Comparison of ENCODE assay signal across 13 cellular contexts in the genomic region with DNA sequence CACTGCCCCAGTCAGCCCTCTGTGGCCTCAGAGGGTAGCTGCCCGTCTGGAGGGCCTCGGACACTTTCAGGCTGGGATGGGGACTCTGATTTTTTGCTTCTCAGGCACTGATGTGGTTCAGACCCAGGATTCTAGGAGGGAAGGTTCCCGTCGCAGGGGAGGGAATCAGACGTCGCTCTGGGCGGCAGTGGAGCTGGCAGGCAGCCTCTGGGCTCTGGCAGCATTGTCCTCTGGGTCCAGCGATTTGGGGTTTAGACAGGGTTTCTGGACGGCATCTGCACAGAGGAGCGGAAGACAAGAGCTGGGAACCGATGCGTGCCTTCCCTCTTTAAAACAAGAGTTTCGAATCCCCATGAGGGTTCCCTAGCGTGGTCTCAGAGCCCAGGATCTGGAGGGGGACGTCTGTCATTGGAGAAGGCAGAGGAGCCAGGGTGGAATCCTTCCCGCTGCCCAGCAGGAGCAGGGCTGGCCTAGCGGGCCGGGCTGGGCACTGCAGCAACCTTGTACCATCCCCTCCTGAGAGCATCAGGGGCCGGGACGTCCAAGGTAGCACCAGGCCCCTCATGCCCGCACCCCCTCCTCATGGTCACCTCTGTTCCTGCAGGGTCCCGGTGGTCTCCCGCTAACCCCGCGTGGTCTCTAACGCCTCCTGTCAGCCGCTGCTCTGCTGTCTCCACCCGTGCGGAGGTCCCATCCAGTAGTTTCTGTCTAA.
DNase-seq lines count a peak whose midpoint lies in the region; ATAC-seq and TF ChIP-seq lines count a peak whose summit lies in the region.
"Had no signal": no experiment of that assay in that cellular context is flagged by ENCODE, and none has a peak within 500 bp of the region (broad histone marks: within the 10 kb centered on the region; RNA-seq: fewer than 3 reads in every experiment).

No MANE protein-coding gene starts in this region.

- no peaks in the 10 kb centered on the region for H3K27me3 ChIP-seq in PC-9 (ENCODE audit: insufficient read depth, low read depth)
- H3K27me3 ChIP-seq in dorsolateral prefrontal cortex: no peaks in the 10 kb centered on the region
- no peaks in the 10 kb centered on the region for H3K27me3 ChIP-seq in upper lobe of right lung

- peaks cover 35% of the 10 kb centered on the region; the same call in 1 of the 2 replicates for H3K79me2 ChIP-seq in PC-9 (ENCODE audit: low read depth)

- H3K36me3 ChIP-seq in PC-9 (ENCODE audit: low read depth): 0 out of 2 replicates have a peak, but pooled peaks cover 4% of the 10 kb centered on the region
- H3K36me3 ChIP-seq in upper lobe of right lung: no peaks in the 10 kb centered on the region

- H3K27ac Mint-ChIP-seq in nephron progenitor cell: peak overlapping the region; percentile 23

- H3K36me3 Mint-ChIP-seq in nephron progenitor cell (ENCODE audit: low read depth): peaks cover 36% of the 10 kb centered on the region
- H3K36me3 Mint-ChIP-seq: CD14-positive monocyte had no signal

- no peak overlapping the region for H2AFZ ChIP-seq in PC-9

- peak; percentile 7 for ATAC-seq in upper lobe of right lung
- ATAC-seq in HG02973 (IDR thresholded peaks at IDR 0.05; ENCODE audit: unreplicated experiment): no peak
- ATAC-seq: Right ventricle myocardium inferior had no signal

- H3K27ac ChIP-seq in PC-9 (0 out of 2 replicates have a peak overlapping the region, but pooled peaks have one; percentile 2), dorsolateral prefrontal cortex (peak overlapping the region in 43 of 59 donors; percentile 4 to 72 (median 53)), upper lobe of right lung (no peak overlapping the region)

- H3K9me2 ChIP-seq in PC-9 (ENCODE audit: insufficient read depth): no peaks in the 10 kb centered on the region

- H3K4me1 ChIP-seq in PC-9 (replicated peaks; ENCODE audit: insufficient read depth) (no peaks in the 10 kb centered on the region), upper lobe of right lung (no peaks in the 10 kb centered on the region)

- H3K4me2 ChIP-seq in PC-9: no peak overlapping the region

- no peak for TF ChIP-seq CTCF in PC-9 (conservative IDR thresholded peaks at IDR 0.05)
- peak in 2 of 56 donors; percentile 8 to 25 for TF ChIP-seq CTCF in dorsolateral prefrontal cortex (IDR thresholded peaks at IDR 0.05 in 54 of 56, conservative IDR thresholded peaks at IDR 0.05 in 2 of 56; ENCODE audit: low read depth in 1 of 56, partially characterized antibody in 56 of 56)
- TF ChIP-seq CTCF in nephron progenitor cell (IDR thresholded peaks at IDR 0.05): no peak
- no peak for TF ChIP-seq CTCF in upper lobe of right lung (IDR thresholded peaks at IDR 0.05)

- CTCF ChIA-PET in PC-9 (lab: Charles Lee): interaction anchor here (1.3 kb wide), 1 partner anchor 145 kb away, joined by 7 read pairs; no protein-coding TSS in a partner anchor

- BruUV-seq in PC-9 (replicated peaks; lab: Mats Ljungman, UMichigan): no TSS peak

- intact Hi-C loops in PC-9 (cut with micrococcal nuclease; ENCODE audit: unreplicated experiment) (loop anchor here (2.0 to 10.0 kb wide), 4 partner anchors 69 to 1765 kb away; no protein-coding TSS in a partner anchor), dorsolateral prefrontal cortex (cut with DNase I) (loop anchor here in 1 of 2 donors (10.0 kb wide), 1 partner anchor 245 kb away; a partner anchor contains a TSS), upper lobe of right lung (cut with DNase I) (loop anchor here (10.0 kb wide), 1 partner anchor 135 kb away; no protein-coding TSS in a partner anchor)

- no peak overlapping the region for H3K4me3 ChIP-seq in PC-9
- no peak overlapping the region for H3K4me3 ChIP-seq in dorsolateral prefrontal cortex
- H3K4me3 ChIP-seq in upper lobe of right lung: no peak overlapping the region

- DNase-seq in PC-9 (no peak), dorsolateral prefrontal cortex (no peak), nephron progenitor cell (no peak), upper lobe of right lung (no peak), NCI-H1092 treated with DMSO at 0.1 percent for 48 hours (lab: John Stamatoyannopoulos, UW) (no peak)
- DNase-seq in effector CD4-positive, alpha-beta T cell: no peak
- DNase-seq: DND-41, NCI-H1694, NCI-H2227 treated with DMSO at 0.1 percent for 48 hours, NCI-H524 treated with DMSO at 0.1 percent for 48 hours had no signal

- POLR2A ChIA-PET in PC-9 (lab: Charles Lee; ENCODE audit: unreplicated experiment): no interaction called here

- H3K27me3 Mint-ChIP-seq in nephron progenitor cell (ENCODE audit: low read depth, poor library complexity): no peaks in the 10 kb centered on the region

- no peaks in the 10 kb centered on the region for H3K9me3 Mint-ChIP-seq in nephron progenitor cell
- H3K9me3 Mint-ChIP-seq: CD14-positive monocyte had no signal

- H3K9me3 ChIP-seq in PC-9 (ENCODE audit: insufficient read depth, low read depth): no peaks in the 10 kb centered on the region
- H3K9me3 ChIP-seq in upper lobe of right lung: no peaks in the 10 kb centered on the region

- H4K20me1 ChIP-seq in PC-9 (ENCODE audit: insufficient read depth): peaks cover 18% of the 10 kb centered on the region; the same call in 1 of the 2 replicates

- H3K4me1 Mint-ChIP-seq in nephron progenitor cell: peaks cover 25% of the 10 kb centered on the region
- H3K4me1 Mint-ChIP-seq: CD14-positive monocyte had no signal

- H3K4me3 Mint-ChIP-seq in nephron progenitor cell: no peak overlapping the region
- H3K4me3 Mint-ChIP-seq: CD14-positive monocyte had no signal

- H3F3A ChIP-seq in PC-9 (ENCODE audit: insufficient read depth, low read depth): no peaks in the 10 kb centered on the region
